ENCODE assay signal across 1 cellular context in genomic region chr17:5111402-5112204, GRCh38.
TF ChIP-seq lines count a peak whose summit lies in the region.

TSS of gene ZNF232 (minus strand) at chr17:5111878. CDS start at chr17:5111822, 56 bp downstream.

TF ChIP-seq in HEK293, 187 proteins besides CTCF, POLR2A, EP300 and RAD21 (continued from another document and continues in another):
- TF ChIP-seq ZNF335 (tag by site-specific recombination; conservative IDR thresholded peaks at IDR 0.05) (peak; percentile 98), TCF7L2 (IDR thresholded peaks at IDR 0.05; ENCODE audit: borderline replicate concordance, low read depth, low read length) (no peak), ZBTB1 (tag by site-specific recombination; IDR thresholded peaks at IDR 0.05) (no peak), ZNF768 (tag by site-specific recombination; IDR thresholded peaks at IDR 0.05) (no peak), ZNF692 (tag by site-specific recombination; IDR thresholded peaks at IDR 0.05) (no peak; the same call in 1 of the 2 replicates), ZNF391 (tag by site-specific recombination; IDR thresholded peaks at IDR 0.05; ENCODE audit: borderline replicate concordance, low read depth) (0 out of 2 replicates have a peak, but pooled peaks have one; percentile 12), ZNF354C (tag by site-specific recombination; IDR thresholded peaks at IDR 0.05; ENCODE audit: borderline replicate concordance, low read depth) (no peak), ZNF19 (tag by site-specific recombination; IDR thresholded peaks at IDR 0.05; ENCODE audit: low read depth) (no peak), RBAK (tag by site-specific recombination; IDR thresholded peaks at IDR 0.05) (no peak), ZNF555 (tag by site-specific recombination; conservative IDR thresholded peaks at IDR 0.05) (no peak), GLIS2 (tag by site-specific recombination; IDR thresholded peaks at IDR 0.05) (peak; percentile 61; the same call in 1 of the 2 replicates), ZNF777 (tag by site-specific recombination; IDR thresholded peaks at IDR 0.05; ENCODE audit: borderline replicate concordance) (peak; percentile 66; the same call in 1 of the 2 replicates), ZNF513 (tag by site-specific recombination; IDR thresholded peaks at IDR 0.05) (no peak), ZNF341 (tag by site-specific recombination; IDR thresholded peaks at IDR 0.05; ENCODE audit: low read depth) (0 out of 2 replicates have a peak, but pooled peaks have one; percentile 27), ZNF140 (tag by site-specific recombination; IDR thresholded peaks at IDR 0.05) (no peak), ZNF2 (tag by site-specific recombination; IDR thresholded peaks at IDR 0.05) (no peak), KLF1 (tag by site-specific recombination; IDR thresholded peaks at IDR 0.05) (no peak), EGR2 (tag by site-specific recombination; IDR thresholded peaks at IDR 0.05; ENCODE audit: low read depth) (no peak; the same call in 1 of the 2 replicates), ZNF629 (tag by site-specific recombination; IDR thresholded peaks at IDR 0.05) (0 out of 2 replicates have a peak, but pooled peaks have one; percentile 11), OVOL3 (tag by site-specific recombination; IDR thresholded peaks at IDR 0.05) (no peak), ZNF701 (tag by site-specific recombination; IDR thresholded peaks at IDR 0.05) (no peak), WT1 (tag by site-specific recombination; IDR thresholded peaks at IDR 0.05) (no peak), ZNF311 (tag by site-specific recombination; IDR thresholded peaks at IDR 0.05; ENCODE audit: borderline replicate concordance) (no peak), ZNF433 (tag by site-specific recombination; IDR thresholded peaks at IDR 0.05; ENCODE audit: low read depth) (no peak), ZNF571 (tag by site-specific recombination; IDR thresholded peaks at IDR 0.05) (no peak), ZFP37 (tag by site-specific recombination; IDR thresholded peaks at IDR 0.05) (no peak; the same call in 1 of the 2 replicates), ZSCAN4 (tag by site-specific recombination; IDR thresholded peaks at IDR 0.05) (no peak), ZNF623 (tag by site-specific recombination; IDR thresholded peaks at IDR 0.05) (no peak), ZNF596 (tag by site-specific recombination; IDR thresholded peaks at IDR 0.05) (no peak), ZBTB21 (tag by site-specific recombination; IDR thresholded peaks at IDR 0.05) (no peak), MYNN (tag by site-specific recombination; IDR thresholded peaks at IDR 0.05; ENCODE audit: borderline replicate concordance) (no peak), ZNF660 (tag by site-specific recombination; IDR thresholded peaks at IDR 0.05) (no peak), ZNF626 (tag by site-specific recombination; IDR thresholded peaks at IDR 0.05) (no peak), ZNF585B (tag by site-specific recombination; IDR thresholded peaks at IDR 0.05) (peak; percentile 25; the same call in 1 of the 2 replicates)
- TF ChIP-seq, protein P1, sequence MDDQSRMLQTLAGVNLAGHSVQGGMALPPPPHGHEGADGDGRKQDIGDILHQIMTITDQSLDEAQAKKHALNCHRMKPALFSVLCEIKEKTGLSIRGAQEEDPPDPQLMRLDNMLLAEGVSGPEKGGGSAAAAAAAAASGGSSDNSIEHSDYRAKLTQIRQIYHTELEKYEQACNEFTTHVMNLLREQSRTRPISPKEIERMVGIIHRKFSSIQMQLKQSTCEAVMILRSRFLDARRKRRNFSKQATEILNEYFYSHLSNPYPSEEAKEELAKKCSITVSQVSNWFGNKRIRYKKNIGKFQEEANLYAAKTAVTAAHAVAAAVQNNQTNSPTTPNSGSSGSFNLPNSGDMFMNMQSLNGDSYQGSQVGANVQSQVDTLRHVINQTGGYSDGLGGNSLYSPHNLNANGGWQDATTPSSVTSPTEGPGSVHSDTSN (CRISPR knock-in tag; IDR thresholded peaks at IDR 0.05): peak; percentile 79
- TF ChIP-seq, protein P2, sequence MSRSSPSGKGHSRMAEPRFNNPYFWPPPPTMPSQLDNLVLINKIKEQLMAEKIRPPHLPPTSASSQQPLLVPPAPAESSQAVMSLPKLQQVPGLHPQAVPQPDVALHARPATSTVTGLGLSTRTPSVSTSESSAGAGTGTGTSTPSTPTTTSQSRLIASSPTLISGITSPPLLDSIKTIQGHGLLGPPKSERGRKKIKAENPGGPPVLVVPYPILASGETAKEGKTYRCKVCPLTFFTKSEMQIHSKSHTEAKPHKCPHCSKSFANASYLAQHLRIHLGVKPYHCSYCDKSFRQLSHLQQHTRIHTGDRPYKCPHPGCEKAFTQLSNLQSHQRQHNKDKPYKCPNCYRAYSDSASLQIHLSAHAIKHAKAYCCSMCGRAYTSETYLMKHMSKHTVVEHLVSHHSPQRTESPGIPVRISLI (tag by site-specific recombination; IDR thresholded peaks at IDR 0.05): no peak
- TF ChIP-seq, protein P3, sequence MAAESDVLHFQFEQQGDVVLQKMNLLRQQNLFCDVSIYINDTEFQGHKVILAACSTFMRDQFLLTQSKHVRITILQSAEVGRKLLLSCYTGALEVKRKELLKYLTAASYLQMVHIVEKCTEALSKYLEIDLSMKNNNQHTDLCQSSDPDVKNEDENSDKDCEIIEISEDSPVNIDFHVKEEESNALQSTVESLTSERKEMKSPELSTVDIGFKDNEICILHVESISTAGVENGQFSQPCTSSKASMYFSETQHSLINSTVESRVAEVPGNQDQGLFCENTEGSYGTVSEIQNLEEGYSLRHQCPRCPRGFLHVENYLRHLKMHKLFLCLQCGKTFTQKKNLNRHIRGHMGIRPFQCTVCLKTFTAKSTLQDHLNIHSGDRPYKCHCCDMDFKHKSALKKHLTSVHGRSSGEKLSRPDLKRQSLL (tag by site-specific recombination; IDR thresholded peaks at IDR 0.05): 0 out of 2 replicates have a peak, but pooled peaks have one; percentile 59
- TF ChIP-seq, protein P4, sequence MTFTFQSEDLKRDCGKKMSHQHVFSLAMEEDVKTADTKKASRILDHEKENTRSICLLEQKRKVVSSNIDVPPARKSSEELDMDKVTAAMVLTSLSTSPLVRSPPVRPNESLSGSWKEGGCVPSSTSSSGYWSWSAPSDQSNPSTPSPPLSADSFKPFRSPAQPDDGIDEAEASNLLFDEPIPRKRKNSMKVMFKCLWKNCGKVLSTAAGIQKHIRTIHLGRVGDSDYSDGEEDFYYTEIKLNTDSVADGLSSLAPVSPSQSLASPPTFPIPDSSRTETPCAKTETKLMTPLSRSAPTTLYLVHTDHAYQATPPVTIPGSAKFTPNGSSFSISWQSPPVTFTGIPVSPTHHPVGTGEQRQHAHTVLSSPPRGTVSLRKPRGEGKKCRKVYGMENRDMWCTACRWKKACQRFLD (tag by site-specific recombination; IDR thresholded peaks at IDR 0.05): no peak
- TF ChIP-seq, protein P5, sequence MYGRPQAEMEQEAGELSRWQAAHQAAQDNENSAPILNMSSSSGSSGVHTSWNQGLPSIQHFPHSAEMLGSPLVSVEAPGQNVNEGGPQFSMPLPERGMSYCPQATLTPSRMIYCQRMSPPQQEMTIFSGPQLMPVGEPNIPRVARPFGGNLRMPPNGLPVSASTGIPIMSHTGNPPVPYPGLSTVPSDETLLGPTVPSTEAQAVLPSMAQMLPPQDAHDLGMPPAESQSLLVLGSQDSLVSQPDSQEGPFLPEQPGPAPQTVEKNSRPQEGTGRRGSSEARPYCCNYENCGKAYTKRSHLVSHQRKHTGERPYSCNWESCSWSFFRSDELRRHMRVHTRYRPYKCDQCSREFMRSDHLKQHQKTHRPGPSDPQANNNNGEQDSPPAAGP (tag by site-specific recombination; IDR thresholded peaks at IDR 0.05): peak; percentile 17; the same call in 1 of the 2 replicates
- TF ChIP-seq, protein P6, sequence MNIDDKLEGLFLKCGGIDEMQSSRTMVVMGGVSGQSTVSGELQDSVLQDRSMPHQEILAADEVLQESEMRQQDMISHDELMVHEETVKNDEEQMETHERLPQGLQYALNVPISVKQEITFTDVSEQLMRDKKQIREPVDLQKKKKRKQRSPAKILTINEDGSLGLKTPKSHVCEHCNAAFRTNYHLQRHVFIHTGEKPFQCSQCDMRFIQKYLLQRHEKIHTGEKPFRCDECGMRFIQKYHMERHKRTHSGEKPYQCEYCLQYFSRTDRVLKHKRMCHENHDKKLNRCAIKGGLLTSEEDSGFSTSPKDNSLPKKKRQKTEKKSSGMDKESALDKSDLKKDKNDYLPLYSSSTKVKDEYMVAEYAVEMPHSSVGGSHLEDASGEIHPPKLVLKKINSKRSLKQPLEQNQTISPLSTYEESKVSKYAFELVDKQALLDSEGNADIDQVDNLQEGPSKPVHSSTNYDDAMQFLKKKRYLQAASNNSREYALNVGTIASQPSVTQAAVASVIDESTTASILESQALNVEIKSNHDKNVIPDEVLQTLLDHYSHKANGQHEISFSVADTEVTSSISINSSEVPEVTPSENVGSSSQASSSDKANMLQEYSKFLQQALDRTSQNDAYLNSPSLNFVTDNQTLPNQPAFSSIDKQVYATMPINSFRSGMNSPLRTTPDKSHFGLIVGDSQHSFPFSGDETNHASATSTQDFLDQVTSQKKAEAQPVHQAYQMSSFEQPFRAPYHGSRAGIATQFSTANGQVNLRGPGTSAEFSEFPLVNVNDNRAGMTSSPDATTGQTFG (tag by site-specific recombination; IDR thresholded peaks at IDR 0.05; ENCODE audit: borderline replicate concordance): no peak
- TF ChIP-seq, protein P7, sequence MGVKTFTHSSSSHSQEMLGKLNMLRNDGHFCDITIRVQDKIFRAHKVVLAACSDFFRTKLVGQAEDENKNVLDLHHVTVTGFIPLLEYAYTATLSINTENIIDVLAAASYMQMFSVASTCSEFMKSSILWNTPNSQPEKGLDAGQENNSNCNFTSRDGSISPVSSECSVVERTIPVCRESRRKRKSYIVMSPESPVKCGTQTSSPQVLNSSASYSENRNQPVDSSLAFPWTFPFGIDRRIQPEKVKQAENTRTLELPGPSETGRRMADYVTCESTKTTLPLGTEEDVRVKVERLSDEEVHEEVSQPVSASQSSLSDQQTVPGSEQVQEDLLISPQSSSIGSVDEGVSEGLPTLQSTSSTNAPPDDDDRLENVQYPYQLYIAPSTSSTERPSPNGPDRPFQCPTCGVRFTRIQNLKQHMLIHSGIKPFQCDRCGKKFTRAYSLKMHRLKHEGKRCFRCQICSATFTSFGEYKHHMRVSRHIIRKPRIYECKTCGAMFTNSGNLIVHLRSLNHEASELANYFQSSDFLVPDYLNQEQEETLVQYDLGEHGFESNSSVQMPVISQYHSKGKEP (tag by site-specific recombination; IDR thresholded peaks at IDR 0.05): no peak
- TF ChIP-seq, protein P8, sequence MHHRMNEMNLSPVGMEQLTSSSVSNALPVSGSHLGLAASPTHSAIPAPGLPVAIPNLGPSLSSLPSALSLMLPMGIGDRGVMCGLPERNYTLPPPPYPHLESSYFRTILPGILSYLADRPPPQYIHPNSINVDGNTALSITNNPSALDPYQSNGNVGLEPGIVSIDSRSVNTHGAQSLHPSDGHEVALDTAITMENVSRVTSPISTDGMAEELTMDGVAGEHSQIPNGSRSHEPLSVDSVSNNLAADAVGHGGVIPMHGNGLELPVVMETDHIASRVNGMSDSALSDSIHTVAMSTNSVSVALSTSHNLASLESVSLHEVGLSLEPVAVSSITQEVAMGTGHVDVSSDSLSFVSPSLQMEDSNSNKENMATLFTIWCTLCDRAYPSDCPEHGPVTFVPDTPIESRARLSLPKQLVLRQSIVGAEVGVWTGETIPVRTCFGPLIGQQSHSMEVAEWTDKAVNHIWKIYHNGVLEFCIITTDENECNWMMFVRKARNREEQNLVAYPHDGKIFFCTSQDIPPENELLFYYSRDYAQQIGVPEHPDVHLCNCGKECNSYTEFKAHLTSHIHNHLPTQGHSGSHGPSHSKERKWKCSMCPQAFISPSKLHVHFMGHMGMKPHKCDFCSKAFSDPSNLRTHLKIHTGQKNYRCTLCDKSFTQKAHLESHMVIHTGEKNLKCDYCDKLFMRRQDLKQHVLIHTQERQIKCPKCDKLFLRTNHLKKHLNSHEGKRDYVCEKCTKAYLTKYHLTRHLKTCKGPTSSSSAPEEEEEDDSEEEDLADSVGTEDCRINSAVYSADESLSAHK (tag by site-specific recombination; IDR thresholded peaks at IDR 0.05): no peak
- TF ChIP-seq, protein P9, sequence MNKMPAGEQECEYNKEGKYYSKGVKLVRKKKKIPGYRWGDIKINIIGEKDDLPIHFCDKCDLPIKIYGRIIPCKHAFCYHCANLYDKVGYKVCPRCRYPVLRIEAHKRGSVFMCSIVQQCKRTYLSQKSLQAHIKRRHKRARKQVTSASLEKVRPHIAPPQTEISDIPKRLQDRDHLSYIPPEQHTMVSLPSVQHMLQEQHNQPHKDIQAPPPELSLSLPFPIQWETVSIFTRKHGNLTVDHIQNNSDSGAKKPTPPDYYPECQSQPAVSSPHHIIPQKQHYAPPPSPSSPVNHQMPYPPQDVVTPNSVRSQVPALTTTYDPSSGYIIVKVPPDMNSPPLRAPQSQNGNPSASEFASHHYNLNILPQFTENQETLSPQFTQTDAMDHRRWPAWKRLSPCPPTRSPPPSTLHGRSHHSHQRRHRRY (tag by site-specific recombination; IDR thresholded peaks at IDR 0.05): no peak
